Comparison of ENCODE assay signal across 13 cellular contexts in genomic region chr17:41084100-41084856, GRCh38. TPM values are rescaled to one million over a fixed set of nuclear protein-coding genes. Genes with fewer than 3 reads are reported as not detected.
A peak's percentile ranks its signal among the peaks of the same experiment; 100 is the strongest.
DNase-seq lines count a peak whose midpoint lies in the region; ATAC-seq and TF ChIP-seq lines count a peak whose summit lies in the region.
"Not testable (repeated sequence)": the region's sequence is repeated elsewhere in the genome, so short reads cannot be mapped to it uniquely, and the experiment has no call there.
"Had no signal": no experiment of that assay in that cellular context is flagged by ENCODE, and none has a peak within 500 bp of the region (broad histone marks: within the 10 kb centered on the region; RNA-seq: fewer than 3 reads in every experiment).

Gene KRTAP4-7 (plus strand): TSS chr17:41084150. CDS start chr17:41084207, 57 bp downstream.

- TF ChIP-seq EP300 in Ishikawa (IDR thresholded peaks at IDR 0.05; ENCODE audit: borderline replicate concordance): not testable (repeated sequence)

- BruUV-seq in HCT116 (replicated peaks; lab: Mats Ljungman, UMichigan); PC-9 (replicated peaks; lab: Mats Ljungman, UMichigan); mammary epithelial cell (replicated peaks; lab: Mats Ljungman, UMichigan): not testable (repeated sequence)

- H3K4me2 ChIP-seq in HCT116 (ENCODE audit: low read length) (peak within 1 kb of the TSS; percentile 62), PC-9 (peak within 1 kb of the TSS; percentile 56), mammary epithelial cell (ENCODE audit: insufficient read depth, low read depth, low read length) (peak within 1 kb of the TSS; percentile 49), osteoblast (ENCODE audit: insufficient read depth, low read length) (peak within 1 kb of the TSS; percentile 32), smooth muscle cell (peak within 1 kb of the TSS; percentile 68)

- not testable (repeated sequence) for H4K20me1 ChIP-seq in HCT116 (ENCODE audit: insufficient read depth); PC-9 (ENCODE audit: insufficient read depth); mammary epithelial cell (ENCODE audit: insufficient read depth, low read length); osteoblast (ENCODE audit: insufficient read depth, low read length); smooth muscle cell (ENCODE audit: low read depth)

- CTCF ChIA-PET in HCT116 (lab: Charles Lee); PC-9 (lab: Charles Lee); mammary epithelial cell (lab: Charles Lee; ENCODE audit: low non-redundant PET): not testable (repeated sequence)

- H3K79me2 ChIP-seq in HCT116 (ENCODE audit: insufficient read depth, low read length): peaks cover 42% of the 10 kb centered on the region
- not testable (repeated sequence) for H3K79me2 ChIP-seq in PC-9 (ENCODE audit: low read depth); mammary epithelial cell (ENCODE audit: insufficient read depth, low read length); osteoblast (ENCODE audit: insufficient read depth, low read length); smooth muscle cell (ENCODE audit: low read depth)

- 96% methylated on average over 3 of the region's 14 CpGs for whole genome bisulfite sequencing in mammary epithelial cell (ENCODE audit: low coverage, missing lambda C conversion rate)
- 93% methylated on average over 14 of the region's 14 CpGs for WGBS in smooth muscle cell (ENCODE audit: low lambda C conversion rate)

- H3K4me1 ChIP-seq in HCT116 (ENCODE audit: control insufficient read depth in 1 of 2, insufficient read depth in 2 of 2, low read length in 2 of 2) (peaks cover 20 to 47% of the 10 kb centered on the region in 2 experiments), PC-9 (replicated peaks; ENCODE audit: insufficient read depth) (peaks cover 35% of the 10 kb centered on the region), osteoblast (ENCODE audit: insufficient read depth, low read length) (peaks cover 11% of the 10 kb centered on the region)
- not testable (repeated sequence) for H3K4me1 ChIP-seq in SJSA1 (replicated peaks); mammary epithelial cell (ENCODE audit: insufficient read depth, low read length); smooth muscle cell (ENCODE audit: low read depth)

- ATAC-seq in HCT116: peak; percentile 56

- H3K9ac ChIP-seq in HCT116 (ENCODE audit: low read length): peak within 1 kb of the TSS; percentile 49
- H3K9ac ChIP-seq in mammary epithelial cell (ENCODE audit: insufficient read depth, low read length); smooth muscle cell (ENCODE audit: low read depth): not testable (repeated sequence)

- H3K36me3 ChIP-seq in HCT116 (ENCODE audit: control insufficient read depth in 1 of 2, insufficient read depth in 2 of 2, low read length in 2 of 2): peaks cover 0 to 22% of the 10 kb centered on the region in 2 experiments; a peak in 2 of 4 replicates
- not testable (repeated sequence) for H3K36me3 ChIP-seq in PC-9 (ENCODE audit: low read depth); SJSA1; mammary epithelial cell (ENCODE audit: insufficient read depth, low read length); osteoblast (ENCODE audit: insufficient read depth, low read length); smooth muscle cell (ENCODE audit: low read depth)

- not testable (repeated sequence) for H3K9me3 ChIP-seq in HCT116 (ENCODE audit: control insufficient read depth in 1 of 2, insufficient read depth in 1 of 2, low read depth in 1 of 2, low read length in 2 of 2); SJSA1 (replicated peaks); mammary epithelial cell (replicated peaks; ENCODE audit: insufficient read depth, low read length); osteoblast (ENCODE audit: low read depth, low read length); smooth muscle cell (replicated peaks; ENCODE audit: low read depth)
- peaks cover 13% of the 10 kb centered on the region for H3K9me3 ChIP-seq in PC-9 (ENCODE audit: insufficient read depth, low read depth)

- POLR2A ChIA-PET in HCT116 (lab: Charles Lee): interaction anchor here (1.6 kb wide), 1 partner anchor 56 kb away, joined by 5 read pairs; the partner anchor contains the start of gene KRTAP4-6
- POLR2A ChIA-PET in PC-9 (lab: Charles Lee; ENCODE audit: unreplicated experiment): not testable (repeated sequence)

- RAD21 ChIA-PET in HCT116 (lab: Charles Lee; ENCODE audit: low non-redundant PET in 1 of 2, low total read pairs in 2 of 2, uncharacterized antibody in 2 of 2, unreplicated experiment in 2 of 2): not testable (repeated sequence)

- dilution Hi-C loops in mammary epithelial cell (cut with HindIII; ENCODE audit: low sequenced_read_pairs): not testable (repeated sequence)

- intact Hi-C loops in HCT116 (cut with micrococcal nuclease); PC-9 (cut with micrococcal nuclease; ENCODE audit: unreplicated experiment); mammary epithelial cell (cut with micrococcal nuclease): not testable (repeated sequence)

- not testable (repeated sequence) for TF ChIP-seq POLR2A in HCT116 (IDR thresholded peaks at IDR 0.05; ENCODE audit: borderline replicate concordance, extremely low read depth, insufficient read depth, insufficient read length)

- DNase-seq in HCT116 (ENCODE audit: low read depth, low spot score); PC-9; SJSA1 (ENCODE audit: low read depth in 1 of 2, low spot score in 2 of 2); mammary epithelial cell; osteoblast (ENCODE audit: insufficient read length, low spot score, missing footprints); smooth muscle cell (lab: John Stamatoyannopoulos, UW; ENCODE audit: unreplicated experiment): not testable (repeated sequence)

- TF ChIP-seq RAD21 in HCT116 (IDR thresholded peaks at IDR 0.05; ENCODE audit: low read depth); Ishikawa (IDR thresholded peaks at IDR 0.05; ENCODE audit: low read depth): not testable (repeated sequence)

- not testable (repeated sequence) for H2AFZ ChIP-seq in HCT116 (ENCODE audit: low read depth, low read length, poor library complexity, severe bottlenecking); PC-9; mammary epithelial cell (ENCODE audit: low read depth, low read length); osteoblast (ENCODE audit: low read length); smooth muscle cell (ENCODE audit: low read depth)

- not testable (repeated sequence) for H3K9me2 ChIP-seq in HCT116 (ENCODE audit: insufficient read depth); PC-9 (ENCODE audit: insufficient read depth)

- in situ Hi-C loops in mammary epithelial cell (cut with MboI; ENCODE audit: low sequenced_read_pairs in 2 of 2): not testable (repeated sequence)

- H3K27ac ChIP-seq in HCT116 (ENCODE audit: low read depth, low read length): peak within 1 kb of the TSS; percentile 76
- H3K27ac ChIP-seq in PC-9: peak within 1 kb of the TSS; percentile 69
- peak within 1 kb of the TSS; percentile 71; the same call in 1 of the 2 replicates for H3K27ac ChIP-seq in SJSA1
- H3K27ac ChIP-seq in mammary epithelial cell (ENCODE audit: insufficient read depth, low read depth, low read length): not testable (repeated sequence)
- H3K27ac ChIP-seq in osteoblast (ENCODE audit: low read depth, low read length): peak within 1 kb of the TSS; percentile 23
- peak within 1 kb of the TSS; percentile 57 for H3K27ac ChIP-seq in smooth muscle cell (ENCODE audit: low read depth)

- TF ChIP-seq CTCF in HCT116 (IDR thresholded peaks at IDR 0.05 in 2 of 3, conservative IDR thresholded peaks at IDR 0.05 in 1 of 3; ENCODE audit: borderline replicate concordance in 1 of 3, insufficient read depth in 1 of 3, low read depth in 2 of 3, low read length in 2 of 3); PC-9 (conservative IDR thresholded peaks at IDR 0.05); mammary epithelial cell (conservative IDR thresholded peaks at IDR 0.05 in 1 of 2, IDR thresholded peaks at IDR 0.05 in 1 of 2; ENCODE audit: extremely low read depth in 1 of 2, insufficient read depth in 1 of 2, low read depth in 1 of 2, low read length in 2 of 2); osteoblast (IDR thresholded peaks at IDR 0.05; ENCODE audit: extremely low read depth, low read depth, low read length); smooth muscle cell (IDR thresholded peaks at IDR 0.05; ENCODE audit: borderline replicate concordance, insufficient read depth, poor library complexity, severe bottlenecking): not testable (repeated sequence)

- not testable (repeated sequence) for H3K27me3 ChIP-seq in HCT116 (ENCODE audit: insufficient read depth, low read length); PC-9 (ENCODE audit: insufficient read depth, low read depth); SJSA1 (replicated peaks); mammary epithelial cell (ENCODE audit: insufficient read depth, low read length); osteoblast (ENCODE audit: insufficient read depth, low read length); smooth muscle cell (ENCODE audit: low read depth)

- H3F3A ChIP-seq in PC-9 (ENCODE audit: insufficient read depth, low read depth): peaks cover 13% of the 10 kb centered on the region
- not testable (repeated sequence) for H3F3A ChIP-seq in smooth muscle cell (ENCODE audit: low read depth)

- H3K4me3 ChIP-seq in HCT116 (replicated peaks in 1 of 2; ENCODE audit: low read depth in 1 of 2, low read length in 2 of 2): peak within 1 kb of the TSS; percentile 40 to 56
- H3K4me3 ChIP-seq in PC-9; SJSA1; mammary epithelial cell (replicated peaks in 1 of 3; ENCODE audit: insufficient read depth in 1 of 3, low read depth in 2 of 3, low read length in 3 of 3); osteoblast (ENCODE audit: insufficient read depth, low read length); smooth muscle cell: not testable (repeated sequence)

RNA-seq across cellular contexts. Expression of gene KRTAP4-7, which starts in this region (rescaled TPM):
- total RNA-seq in HCT116 (2021; ENCODE audit: unreplicated experiment): not detected
- 0.99 and 1.9 TPM in 2 replicates for polyA plus RNA-seq in HCT116 (2012)
- not detected in 2 replicates for total RNA-seq in PC-9 (2021)
- not detected in 2 replicates for total RNA-seq in SJSA1 (2014; rRNA removed; shearing (Covaris generic))
- total RNA-seq in mammary epithelial cell: not detected
- polyA plus RNA-seq in mammary epithelial cell: not detected
- not detected for polyA minus RNA-seq in mammary epithelial cell
- total RNA-seq in osteoblast: under 0.01 and 0.72 TPM in 2 replicates
- not detected in 2 replicates for total RNA-seq in smooth muscle cell
- polyA plus RNA-seq in smooth muscle cell: not detected in 2 replicates
- total RNA-seq: CD4-positive, alpha-beta memory T cell; Daoy; GM23338; HepG2 had no signal
- polyA plus RNA-seq: AG04450; CD14-positive monocyte; CD4-positive, alpha-beta memory T cell; GM23338; HepG2 had no signal
